Comparison of ENCODE assay signal across 16 cellular contexts in the genomic region with DNA sequence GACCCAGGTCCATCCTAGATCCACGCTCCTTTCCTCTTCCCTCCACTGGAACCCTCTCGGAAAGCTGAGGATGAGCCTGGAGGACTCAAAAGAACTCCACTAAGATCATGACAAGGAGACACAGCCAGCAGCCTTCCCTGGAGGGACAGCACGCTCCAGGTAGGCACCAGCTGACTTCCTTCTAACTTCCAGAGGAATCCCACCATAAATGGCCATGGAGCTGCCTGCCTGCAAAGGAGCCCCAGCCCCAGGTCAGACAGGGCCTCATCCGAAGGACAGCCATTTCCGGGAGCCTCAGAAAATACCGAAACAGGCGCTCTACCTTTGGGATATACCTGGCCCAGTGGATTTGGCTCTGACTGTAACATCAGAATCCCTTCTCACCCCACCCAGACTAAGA. TPM values are rescaled to one million over a fixed set of nuclear protein-coding genes. Genes with fewer than 3 reads are reported as not detected.
DNase-seq lines count a peak whose midpoint lies in the region; ATAC-seq and TF ChIP-seq lines count a peak whose summit lies in the region.
"Had no signal": no experiment of that assay in that cellular context is flagged by ENCODE, and none has a peak within 500 bp of the region (broad histone marks: within the 10 kb centered on the region; RNA-seq: fewer than 3 reads in every experiment).

No MANE protein-coding gene starts in this region.

- H3K9me3 ChIP-seq in lower lobe of right lung, result no peaks in the 10 kb centered on the region
- H3K9me3 ChIP-seq: breast epithelium had no signal

- peaks cover 80% of the 10 kb centered on the region for H3K36me3 Mint-ChIP-seq in activated T-cell treated with anti-CD3 and anti-CD28 coated beads, Interleukin-2, amount 50 U/mL, for 24 hours (ENCODE audit: low read depth)
- H3K36me3 Mint-ChIP-seq in activated T-cell treated with anti-CD3 and anti-CD28 coated beads, Interleukin-2, amount 50 U/mL, for 4 hours (ENCODE audit: insufficient read depth), result peaks cover 28% of the 10 kb centered on the region
- peaks cover 59% of the 10 kb centered on the region for H3K36me3 Mint-ChIP-seq in stimulated activated memory B cell treated with anti-CD40 and anti-IgM and Interleukin-4, amounts not matched to agents 10 μg/mL and 1 μg/mL and 100 μg/mL, for 72 hours

- H3K27me3 Mint-ChIP-seq in activated T-cell treated with anti-CD3 and anti-CD28 coated beads, Interleukin-2, amount 50 U/mL, for 24 hours, result no peaks in the 10 kb centered on the region
- no peaks in the 10 kb centered on the region for H3K27me3 Mint-ChIP-seq in activated T-cell treated with anti-CD3 and anti-CD28 coated beads, Interleukin-2, amount 50 U/mL, for 4 hours (ENCODE audit: low read depth)
- no peaks in the 10 kb centered on the region for H3K27me3 Mint-ChIP-seq in stimulated activated memory B cell treated with anti-CD40 and anti-IgM and Interleukin-4, amounts not matched to agents 10 μg/mL and 1 μg/mL and 100 μg/mL, for 72 hours
- H3K27me3 Mint-ChIP-seq: T-cell had no signal

- H3K27ac Mint-ChIP-seq in activated T-cell treated with anti-CD3 and anti-CD28 coated beads, Interleukin-2, amount 50 U/mL, for 24 hours, result peak overlapping the region; percentile 66
- H3K27ac Mint-ChIP-seq in stimulated activated memory B cell treated with anti-CD40 and anti-IgM and Interleukin-4, amounts not matched to agents 10 μg/mL and 1 μg/mL and 100 μg/mL, for 72 hours, result peak overlapping the region; percentile 76
- H3K27ac Mint-ChIP-seq: T-cell had no signal

- H3K4me3 Mint-ChIP-seq in activated T-cell treated with anti-CD3 and anti-CD28 coated beads, Interleukin-2, amount 50 U/mL, for 24 hours, result no peak overlapping the region
- H3K4me3 Mint-ChIP-seq in activated T-cell treated with anti-CD3 and anti-CD28 coated beads, Interleukin-2, amount 50 U/mL, for 4 hours, result no peak overlapping the region
- H3K4me3 Mint-ChIP-seq in stimulated activated memory B cell treated with anti-CD40 and anti-IgM and Interleukin-4, amounts not matched to agents 10 μg/mL and 1 μg/mL and 100 μg/mL, for 72 hours, result no peak overlapping the region

- peaks cover 88% of the 10 kb centered on the region for H3K4me1 Mint-ChIP-seq in activated T-cell treated with anti-CD3 and anti-CD28 coated beads, Interleukin-2, amount 50 U/mL, for 24 hours (ENCODE audit: low read depth)
- H3K4me1 Mint-ChIP-seq in activated T-cell treated with anti-CD3 and anti-CD28 coated beads, Interleukin-2, amount 50 U/mL, for 4 hours (ENCODE audit: low read depth), result peaks cover 87% of the 10 kb centered on the region
- H3K4me1 Mint-ChIP-seq in stimulated activated memory B cell treated with anti-CD40 and anti-IgM and Interleukin-4, amounts not matched to agents 10 μg/mL and 1 μg/mL and 100 μg/mL, for 72 hours, result peaks cover 92% of the 10 kb centered on the region

- intact Hi-C loops in lower lobe of right lung (cut with DNase I), result no loop called here

- no peak for ATAC-seq in activated T-cell treated with anti-CD3 and anti-CD28 coated beads, Interleukin-2, amount 50 U/mL, for 4 hours
- ATAC-seq in lower lobe of right lung (no peak), HG02981 (IDR thresholded peaks at IDR 0.05; ENCODE audit: unreplicated experiment) (no peak), GM21528 (IDR thresholded peaks at IDR 0.05; ENCODE audit: low FRiP score, unreplicated experiment) (no peak)
- no peak for ATAC-seq in stimulated activated memory B cell treated with anti-CD40 and anti-IgM and Interleukin-4, amounts not matched to agents 10 μg/mL and 1 μg/mL and 100 μg/mL, for 72 hours
- ATAC-seq: T-cell had no signal

- DNase-seq in activated T-cell treated with anti-CD3 and anti-CD28 coated beads, Interleukin-2, amount 50 U/mL, for 24 hours, result peak; percentile 25
- DNase-seq in activated T-cell treated with anti-CD3 and anti-CD28 coated beads, Interleukin-2, amount 50 U/mL, for 4 hours, result no peak
- DNase-seq in lower lobe of right lung, result no peak
- DNase-seq in HCEC 1CT, result no peak
- DNase-seq: activated CD4-positive, alpha-beta T cell treated with anti-CD3 and anti-CD28 coated beads, Interleukin-2, amount 50 U/mL, for 1 hour; NCI-H1105 treated with DMSO at 0.1 percent for 48 hours; NCI-H446; occipital lobe; stimulated activated CD4-positive, alpha-beta T cell treated with anti-CD3 and anti-CD28 coated beads, Interleukin-15, amount 100 ng/mL, for 24 hours had no signal

- peaks cover 65% of the 10 kb centered on the region for H3K4me1 ChIP-seq in lower lobe of right lung

- no peaks in the 10 kb centered on the region for H3K9me3 Mint-ChIP-seq in activated T-cell treated with anti-CD3 and anti-CD28 coated beads, Interleukin-2, amount 50 U/mL, for 24 hours
- H3K9me3 Mint-ChIP-seq in activated T-cell treated with anti-CD3 and anti-CD28 coated beads, Interleukin-2, amount 50 U/mL, for 4 hours, result no peaks in the 10 kb centered on the region
- H3K9me3 Mint-ChIP-seq in stimulated activated memory B cell treated with anti-CD40 and anti-IgM and Interleukin-4, amounts not matched to agents 10 μg/mL and 1 μg/mL and 100 μg/mL, for 72 hours, result no peaks in the 10 kb centered on the region
- H3K9me3 Mint-ChIP-seq: T-cell had no signal

- TF ChIP-seq CTCF in WI38 (IDR thresholded peaks at IDR 0.05; ENCODE audit: low read depth, low read length) (no peak), lower lobe of right lung (IDR thresholded peaks at IDR 0.05) (no peak)

- peaks cover 54% of the 10 kb centered on the region for H3K36me3 ChIP-seq in lower lobe of right lung
- H3K36me3 ChIP-seq: breast epithelium had no signal

- H3K27me3 ChIP-seq in lower lobe of right lung (ENCODE audit: low read depth), result no peaks in the 10 kb centered on the region
- H3K27me3 ChIP-seq: breast epithelium, hepatocyte had no signal

- H3K4me3 ChIP-seq in WI38 (ENCODE audit: low read depth, low read length), result 0 out of 2 replicates have a peak overlapping the region, but pooled peaks have one; percentile 7
- no peak overlapping the region for H3K4me3 ChIP-seq in lower lobe of right lung
- H3K4me3 ChIP-seq: breast epithelium, hepatocyte had no signal

- H3K27ac ChIP-seq in lower lobe of right lung, result peak overlapping the region; percentile 24
- H3K27ac ChIP-seq: breast epithelium, hepatocyte had no signal

RNA-seq across cellular contexts. Expression of a gene that starts 4.1 kb away (rescaled TPM):
- total RNA-seq in activated T-cell treated with anti-CD3 and anti-CD28 coated beads, Interleukin-2, amount 50 U/mL, for 4 hours, result 10 to 100 TPM; 14.9 to 16.4 (median 16.1) TPM
- 25.0 TPM for total RNA-seq in lower lobe of right lung

RNA-seq across cellular contexts. Expression of a gene that starts 16.4 kb away (rescaled TPM):
- total RNA-seq in activated T-cell treated with anti-CD3 and anti-CD28 coated beads, Interleukin-2, amount 50 U/mL, for 4 hours, result 10 to 100 TPM; 35.9 to 38.3 (median 37.2) TPM
- 39.8 TPM for total RNA-seq in lower lobe of right lung

RNA-seq across cellular contexts. Expression of a gene that starts 37.2 kb away (rescaled TPM):
- total RNA-seq in activated T-cell treated with anti-CD3 and anti-CD28 coated beads, Interleukin-2, amount 50 U/mL, for 4 hours, result 10 to 100 TPM; 59.8 to 72.6 (median 70.1) TPM
- 41.9 TPM for total RNA-seq in lower lobe of right lung
